ENCODE assay signal across 17 cellular contexts in genomic region chr5:68682400-68683152, GRCh38.
A peak's percentile ranks its signal among the peaks of the same experiment; 100 is the strongest.
DNase-seq lines count a peak whose midpoint lies in the region; ATAC-seq and TF ChIP-seq lines count a peak whose summit lies in the region.
"Had no signal": no experiment of that assay in that cellular context is flagged by ENCODE, and none has a peak within 500 bp of the region (broad histone marks: within the 10 kb centered on the region; RNA-seq: fewer than 3 reads in every experiment).

No MANE protein-coding gene starts in this region.

- TF ChIP-seq CTCF in epithelial cell of proximal tubule (conservative IDR thresholded peaks at IDR 0.05; ENCODE audit: low read depth, low read length) (no peak), glutamatergic neuron (IDR thresholded peaks at IDR 0.05; ENCODE audit: partially characterized antibody, unreplicated experiment) (no peak)

- no peak overlapping the region for H3K9ac ChIP-seq in mucosa of rectum (ENCODE audit: low read depth in 1 of 2, low read length in 2 of 2)
- H3K9ac ChIP-seq: KMS-11 had no signal

- no peaks in the 10 kb centered on the region for H3K36me3 Mint-ChIP-seq in glutamatergic neuron (ENCODE audit: unreplicated experiment)

- H3K27ac Mint-ChIP-seq in glutamatergic neuron (ENCODE audit: unreplicated experiment): no peak overlapping the region

- H3K9me3 ChIP-seq in mucosa of rectum (ENCODE audit: control insufficient read depth in 2 of 2, low read length in 2 of 2): no peaks in the 10 kb centered on the region
- H3K9me3 ChIP-seq in effector memory CD4-positive, alpha-beta T cell (ENCODE audit: control insufficient read depth, low read length): no peaks in the 10 kb centered on the region
- H3K9me3 ChIP-seq: left ventricle myocardium inferior, neutrophil, thoracic aorta had no signal

- H3K4me1 Mint-ChIP-seq in glutamatergic neuron (ENCODE audit: low read depth, unreplicated experiment): peaks cover 5% of the 10 kb centered on the region

- peaks cover 8 to 13% of the 10 kb centered on the region in 2 donors for H3K4me1 ChIP-seq in mucosa of rectum (ENCODE audit: control insufficient read depth in 2 of 2, insufficient read depth in 2 of 2, low read length in 2 of 2)
- H3K4me1 ChIP-seq in effector memory CD4-positive, alpha-beta T cell (ENCODE audit: control insufficient read depth, insufficient read depth, low read length, poor library complexity, severe bottlenecking): no peaks in the 10 kb centered on the region

- no peaks in the 10 kb centered on the region for H3K9me3 Mint-ChIP-seq in glutamatergic neuron (ENCODE audit: unreplicated experiment)

- peaks cover 0 to 2% of the 10 kb centered on the region in 2 donors for H3K27me3 ChIP-seq in mucosa of rectum (ENCODE audit: control insufficient read depth in 2 of 2, insufficient read depth in 2 of 2, low read length in 2 of 2)
- no peaks in the 10 kb centered on the region for H3K27me3 ChIP-seq in effector memory CD4-positive, alpha-beta T cell (replicated peaks; ENCODE audit: control insufficient read depth, insufficient read depth, low read length, poor library complexity, severe bottlenecking)
- H3K27me3 ChIP-seq: brain microvascular endothelial cell, neutrophil had no signal

- no peak overlapping the region for H3K4me3 Mint-ChIP-seq in glutamatergic neuron (ENCODE audit: unreplicated experiment)

- H3K36me3 ChIP-seq in mucosa of rectum (ENCODE audit: control insufficient read depth in 2 of 2, insufficient read depth in 2 of 2, low read length in 2 of 2): no peaks in the 10 kb centered on the region
- H3K36me3 ChIP-seq in effector memory CD4-positive, alpha-beta T cell (ENCODE audit: control insufficient read depth, insufficient read depth, low read length): no peaks in the 10 kb centered on the region
- H3K36me3 ChIP-seq: brain microvascular endothelial cell, left ventricle myocardium inferior, neutrophil, thoracic aorta had no signal

- no peaks in the 10 kb centered on the region for H3K27me3 Mint-ChIP-seq in glutamatergic neuron (ENCODE audit: unreplicated experiment)

- DNase-seq in COLO668 (lab: John Stamatoyannopoulos, UW; ENCODE audit: unreplicated experiment) (peak; percentile 4), NCI-H2171 (lab: John Stamatoyannopoulos, UW) (peak; percentile 65), epithelial cell of proximal tubule (ENCODE audit: low read depth) (peak; percentile 38), glutamatergic neuron (no peak), MV-4-11 (lab: John Stamatoyannopoulos, UW) (no peak)
- no peak for DNase-seq in effector memory CD4-positive, alpha-beta T cell
- DNase-seq: activated gamma-delta T cell treated with Interleukin-2 at 50 U/mL for 16 hours; brain microvascular endothelial cell; DMS153; left ventricle myocardium inferior; NCI-H146; NK-92 treated with Interleukin-12 subunit alpha and Interleukin-12 subunit beta, amount 100 ng/mL, for 24 hours had no signal

- H3K27ac ChIP-seq in mucosa of rectum (ENCODE audit: low read depth in 2 of 2, low read length in 2 of 2): peak overlapping the region; percentile 20 to 66
- no peak overlapping the region for H3K27ac ChIP-seq in effector memory CD4-positive, alpha-beta T cell (ENCODE audit: insufficient read depth, low read length, poor library complexity, severe bottlenecking)
- H3K27ac ChIP-seq: brain microvascular endothelial cell, KMS-11, left ventricle myocardium inferior, neutrophil, thoracic aorta had no signal

- H3K4me3 ChIP-seq in epithelial cell of proximal tubule (ENCODE audit: low read depth, low read length) (no peak overlapping the region), mucosa of rectum (ENCODE audit: low read length in 2 of 2) (peak overlapping the region in 1 of 2 donors; percentile 25)
- no peak overlapping the region for H3K4me3 ChIP-seq in effector memory CD4-positive, alpha-beta T cell (ENCODE audit: insufficient read depth, low read depth, low read length, poor library complexity, severe bottlenecking)
- H3K4me3 ChIP-seq: left ventricle myocardium inferior, thoracic aorta had no signal

- ATAC-seq in GM18511 (IDR thresholded peaks at IDR 0.05; ENCODE audit: unreplicated experiment): no peak

Comparison
In these comparisons a context has a peak if more than half of its experiments do, and no peak if none do; other contexts are left out.
1. DNase-seq: peak in COLO668 (single experiment), NCI-H2171 (single experiment) and epithelial cell of proximal tubule (single experiment); none in effector memory CD4-positive, alpha-beta T cell (0 of 3), glutamatergic neuron (single experiment) and MV-4-11 (single experiment).